In the genomic region with DNA sequence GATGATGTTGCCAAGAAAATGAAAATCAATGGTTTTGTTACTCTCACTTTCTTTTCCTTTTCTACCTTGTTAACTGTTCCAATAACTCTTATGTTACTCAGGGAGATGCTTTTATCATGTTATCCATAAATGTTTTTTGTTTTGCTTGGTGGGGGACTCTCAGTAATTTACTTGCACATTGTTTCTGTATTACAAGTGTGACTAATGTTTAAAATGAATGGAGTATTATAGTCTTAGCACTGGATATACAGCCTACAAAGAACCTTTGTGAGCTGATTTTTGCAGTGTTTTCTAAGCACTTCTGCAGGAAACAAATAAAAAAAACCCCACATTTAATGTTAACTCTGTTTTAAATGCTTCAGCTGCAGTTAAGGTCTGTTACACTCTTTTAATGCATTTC, we compare ENCODE assay signal across 21 cellular contexts. TPM values are rescaled to one million over a fixed set of nuclear protein-coding genes. Genes with fewer than 3 reads are reported as not detected.
A peak's percentile ranks its signal among the peaks of the same experiment; 100 is the strongest.
DNase-seq lines count a peak whose midpoint lies in the region; ATAC-seq and TF ChIP-seq lines count a peak whose summit lies in the region.
"Had no signal": no experiment of that assay in that cellular context is flagged by ENCODE, and none has a peak within 500 bp of the region (broad histone marks: within the 10 kb centered on the region; RNA-seq: fewer than 3 reads in every experiment).

No MANE protein-coding gene starts in this region.

- H3K27me3 ChIP-seq in SK-N-SH (ENCODE audit: insufficient read depth) (no peaks in the 10 kb centered on the region), sigmoid colon (no peaks in the 10 kb centered on the region)
- H3K27me3 ChIP-seq: BLaER1 had no signal

- no peak for ATAC-seq in SK-N-SH treated with all-trans-retinoic acid at 6 μM for 48 hours
- ATAC-seq: CD8-positive, alpha-beta T cell; GM23338; HCT116 had no signal

- TF ChIP-seq POLR2A in sigmoid colon (IDR thresholded peaks at IDR 0.05) = no peak

- DNase-seq in SK-N-SH (no peak), inferior parietal cortex (ENCODE audit: extremely low spot score) (peak; percentile 55), superior temporal gyrus (ENCODE audit: extremely low spot score) (peak; percentile 84), dedifferentiated amniotic fluid mesenchymal stem cell (ENCODE audit: extremely low spot score) (no peak), HuH-7.5 (ENCODE audit: low spot score) (no peak), sigmoid colon (no peak)
- DNase-seq: CD8-positive, alpha-beta T cell; DMS79; NCI-H1105 treated with DMSO at 0.1 percent for 48 hours; NCI-H1694 treated with DMSO at 0.1 percent for 48 hours; NCI-H2107; NCI-H226; NCI-H524 treated with DMSO at 0.1 percent for 48 hours; SHP77 had no signal

- peak overlapping the region in 1 of 5 experiments; percentile 6 for H3K4me3 Mint-ChIP-seq in brain
- H3K4me3 Mint-ChIP-seq: CD8-positive, alpha-beta T cell; GM23338; IgD-negative memory B cell had no signal

- H3K36me3 Mint-ChIP-seq in brain = peaks cover 15% of the 10 kb centered on the region

- H3K27ac Mint-ChIP-seq in brain = peak overlapping the region in 4 of 5 experiments; percentile 6 to 74 (median 16)
- H3K27ac Mint-ChIP-seq: CD8-positive, alpha-beta T cell; GM23338; IgD-negative memory B cell had no signal

- CTCF ChIA-PET in SK-N-SH (lab: Yijun Ruan, JAX) = interaction anchor here (0.9 to 1.5 kb wide), 2 partner anchors 140 to 241 kb away, joined by 3 to 4 read pairs; no protein-coding TSS in a partner anchor

- no peaks in the 10 kb centered on the region for H3K9me3 Mint-ChIP-seq in brain
- H3K9me3 Mint-ChIP-seq: CD8-positive, alpha-beta T cell; GM23338; IgD-negative memory B cell had no signal

- H2AFZ ChIP-seq in SK-N-SH (ENCODE audit: low read depth) = no peak overlapping the region
- H2AFZ ChIP-seq: GM23338 had no signal

- H4K20me1 ChIP-seq in SK-N-SH (ENCODE audit: insufficient read depth) = peaks cover 25% of the 10 kb centered on the region

- H3K27ac ChIP-seq in SK-N-SH (ENCODE audit: low read depth in 2 of 2, low read length in 1 of 2) = peak overlapping the region in 1 of 2 experiments; percentile 12; a peak in 1 of 4 replicates
- peak overlapping the region in 2 of 4 donors; percentile 16 to 34 for H3K27ac ChIP-seq in sigmoid colon
- H3K27ac ChIP-seq: 22Rv1, BLaER1 had no signal

- intact Hi-C loops in sigmoid colon (cut with DNase I) = no loop called here

- no peak for TF ChIP-seq RAD21 in SK-N-SH (IDR thresholded peaks at IDR 0.05; ENCODE audit: low read length)

- TF ChIP-seq EP300 in SK-N-SH (IDR thresholded peaks at IDR 0.05; ENCODE audit: borderline replicate concordance in 1 of 2, low read depth in 1 of 2, low read length in 1 of 2) (no peak), sigmoid colon (IDR thresholded peaks at IDR 0.05) (no peak)

- no peak for TF ChIP-seq CTCF in SK-N-SH (IDR thresholded peaks at IDR 0.05)
- no peak for TF ChIP-seq CTCF in brain (conservative IDR thresholded peaks at IDR 0.05)
- no peak for TF ChIP-seq CTCF in sigmoid colon (IDR thresholded peaks at IDR 0.05)

- H3K4me3 ChIP-seq in SK-N-SH (ENCODE audit: low read depth in 2 of 2, low read length in 1 of 2) = no peak overlapping the region
- no peak overlapping the region for H3K4me3 ChIP-seq in sigmoid colon
- H3K4me3 ChIP-seq: BLaER1, GM23338 had no signal

- H3K36me3 ChIP-seq in SK-N-SH (replicated peaks in 1 of 2; ENCODE audit: control insufficient read depth in 1 of 2, insufficient read depth in 2 of 2, low read length in 1 of 2) = no peaks in the 10 kb centered on the region
- H3K36me3 ChIP-seq in sigmoid colon = no peaks in the 10 kb centered on the region

- peaks cover 7% of the 10 kb centered on the region for H3F3A ChIP-seq in SK-N-SH (replicated peaks; ENCODE audit: insufficient read depth)

- peaks cover 23% of the 10 kb centered on the region for H3K4me1 Mint-ChIP-seq in brain

- H3K4me1 ChIP-seq in SK-N-SH (ENCODE audit: control insufficient read depth in 1 of 2, insufficient read depth in 2 of 2, low read depth in 1 of 2, low read length in 1 of 2) (peaks cover 0 to 11% of the 10 kb centered on the region in 2 experiments; a peak in 1 of 4 replicates), sigmoid colon (peaks cover 0 to 26% (median 19%) of the 10 kb centered on the region in 4 donors)
- H3K4me1 ChIP-seq: BLaER1 had no signal

- H3K27me3 Mint-ChIP-seq in brain = no peaks in the 10 kb centered on the region
- H3K27me3 Mint-ChIP-seq: IgD-negative memory B cell had no signal

- H3K9ac ChIP-seq in SK-N-SH = no peak overlapping the region
- H3K9ac ChIP-seq: BLaER1 had no signal

- POLR2A ChIA-PET in SK-N-SH (lab: Yijun Ruan, JAX) = no interaction called here

- no peaks in the 10 kb centered on the region for H3K9me2 ChIP-seq in SK-N-SH

- peaks cover 100% of the 10 kb centered on the region for H3K79me2 ChIP-seq in SK-N-SH (ENCODE audit: insufficient read depth)

- H3K4me2 ChIP-seq in SK-N-SH = peak overlapping the region; percentile 9; the same call in 1 of the 2 replicates
- H3K4me2 ChIP-seq: BLaER1, GM23338 had no signal

- H3K9me3 ChIP-seq in SK-N-SH (no peaks in the 10 kb centered on the region), sigmoid colon (no peaks in the 10 kb centered on the region)
- H3K9me3 ChIP-seq: BLaER1 had no signal

TF ChIP-seq in SK-N-SH, 30 proteins besides CTCF, POLR2A, EP300 and RAD21 (continues in another document):
- no peak for TF ChIP-seq MXI1 (IDR thresholded peaks at IDR 0.05; ENCODE audit: low read depth, low read length)
- TF ChIP-seq MEF2A (IDR thresholded peaks at IDR 0.05; ENCODE audit: borderline replicate concordance, low read depth) = no peak
- TF ChIP-seq EZH2phosphoT487 (IDR thresholded peaks at IDR 0.05; ENCODE audit: borderline replicate concordance, low read depth) = no peak
- no peak for TF ChIP-seq NFIC (IDR thresholded peaks at IDR 0.05; ENCODE audit: borderline replicate concordance)
- TF ChIP-seq RXRA (IDR thresholded peaks at IDR 0.05; ENCODE audit: borderline replicate concordance, low read depth) = no peak
- no peak for TF ChIP-seq FOXJ3 (CRISPR knock-in tag; IDR thresholded peaks at IDR 0.05)
- TF ChIP-seq, protein P1, sequence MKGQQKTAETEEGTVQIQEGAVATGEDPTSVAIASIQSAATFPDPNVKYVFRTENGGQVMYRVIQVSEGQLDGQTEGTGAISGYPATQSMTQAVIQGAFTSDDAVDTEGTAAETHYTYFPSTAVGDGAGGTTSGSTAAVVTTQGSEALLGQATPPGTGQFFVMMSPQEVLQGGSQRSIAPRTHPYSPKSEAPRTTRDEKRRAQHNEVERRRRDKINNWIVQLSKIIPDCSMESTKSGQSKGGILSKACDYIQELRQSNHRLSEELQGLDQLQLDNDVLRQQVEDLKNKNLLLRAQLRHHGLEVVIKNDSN (IDR thresholded peaks at IDR 0.05; ENCODE audit: borderline replicate concordance, low read depth) = no peak
- no peak for TF ChIP-seq YY1 (IDR thresholded peaks at IDR 0.05; ENCODE audit: low read depth)
- TF ChIP-seq GABPA (IDR thresholded peaks at IDR 0.05; ENCODE audit: low read depth) = no peak
- no peak for TF ChIP-seq TEAD4 (IDR thresholded peaks at IDR 0.05; ENCODE audit: borderline replicate concordance, insufficient read depth)
- no peak for TF ChIP-seq NRF1 (IDR thresholded peaks at IDR 0.05; ENCODE audit: low read depth, low read length)

TF ChIP-seq in SK-N-SH treated with all-trans-retinoic acid at 6 μM for 48 hours, 23 proteins besides CTCF, POLR2A, EP300 and RAD21 (continues in another document):
- TF ChIP-seq TCF4 (CRISPR knock-in tag; IDR thresholded peaks at IDR 0.05; ENCODE audit: borderline replicate concordance) (no peak), GLIS3 (CRISPR knock-in tag; IDR thresholded peaks at IDR 0.05) (no peak), PPARA (CRISPR knock-in tag; IDR thresholded peaks at IDR 0.05; ENCODE audit: borderline replicate concordance) (no peak), ZFP30 (CRISPR knock-in tag; IDR thresholded peaks at IDR 0.05) (no peak), CSDC2 (CRISPR knock-in tag; IDR thresholded peaks at IDR 0.05) (no peak), ZNF565 (CRISPR knock-in tag; conservative IDR thresholded peaks at IDR 0.05; ENCODE audit: low read depth) (no peak)
- TF ChIP-seq, protein P2, sequence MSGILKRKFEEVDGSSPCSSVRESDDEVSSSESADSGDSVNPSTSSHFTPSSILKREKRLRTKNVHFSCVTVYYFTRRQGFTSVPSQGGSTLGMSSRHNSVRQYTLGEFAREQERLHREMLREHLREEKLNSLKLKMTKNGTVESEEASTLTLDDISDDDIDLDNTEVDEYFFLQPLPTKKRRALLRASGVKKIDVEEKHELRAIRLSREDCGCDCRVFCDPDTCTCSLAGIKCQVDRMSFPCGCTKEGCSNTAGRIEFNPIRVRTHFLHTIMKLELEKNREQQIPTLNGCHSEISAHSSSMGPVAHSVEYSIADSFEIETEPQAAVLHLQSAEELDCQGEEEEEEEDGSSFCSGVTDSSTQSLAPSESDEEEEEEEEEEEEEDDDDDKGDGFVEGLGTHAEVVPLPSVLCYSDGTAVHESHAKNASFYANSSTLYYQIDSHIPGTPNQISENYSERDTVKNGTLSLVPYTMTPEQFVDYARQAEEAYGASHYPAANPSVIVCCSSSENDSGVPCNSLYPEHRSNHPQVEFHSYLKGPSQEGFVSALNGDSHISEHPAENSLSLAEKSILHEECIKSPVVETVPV (CRISPR knock-in tag; IDR thresholded peaks at IDR 0.05) = no peak

RNA-seq across cellular contexts. Expression of a gene that starts 12.1 kb away (rescaled TPM):
- polyA plus RNA-seq in SK-N-SH (2012; rRNA removed) = 169 and 338 TPM in 2 replicates
- polyA plus RNA-seq in SK-N-SH (2012; cell fraction: cytosol; rRNA removed) = 92.0 and 104 TPM in 2 replicates
- polyA plus RNA-seq in SK-N-SH (2012; cell fraction: nucleus; rRNA removed) = 660 and 1,365 TPM in 2 replicates
- 34.0 TPM for polyA plus RNA-seq in brain (ENCODE audit: insufficient read depth, low read depth, low replicate concordance)
- total RNA-seq in sigmoid colon = 100 to 1,000 TPM in 3 of 4 donors, 10 to 100 TPM in 1; 92.7 to 247 (median 139) TPM
- 100 to 1,000 TPM in 1 of 3 donors, 10 to 100 TPM in 2; 26.1 to 132 (median 35.4) TPM for polyA plus RNA-seq in sigmoid colon

RNA-seq across cellular contexts. Expression of a gene that starts 12.3 kb away (rescaled TPM):
- polyA plus RNA-seq in SK-N-SH (2012; rRNA removed) (101 and 140 TPM in 2 replicates), brain (ENCODE audit: insufficient read depth, low read depth, low replicate concordance) (13.9 TPM), sigmoid colon (10 to 100 TPM in 2 of 3 donors, 1 to 10 TPM in 1; 9.0 to 38.2 (median 16.2) TPM)
- 135 and 161 TPM in 2 replicates for polyA plus RNA-seq in SK-N-SH (2012; cell fraction: cytosol; rRNA removed)
- 53.0 and 94.5 TPM in 2 replicates for polyA plus RNA-seq in SK-N-SH (2012; cell fraction: nucleus; rRNA removed)
- 10 to 100 TPM; 21.8 to 36.2 (median 24.1) TPM for total RNA-seq in sigmoid colon

Comparison
In these comparisons a context has a peak if more than half of its experiments do, and no peak if none do; other contexts are left out.
1. DNase-seq: peak in inferior parietal cortex (single experiment) and superior temporal gyrus (single experiment); none in SK-N-SH (single experiment), dedifferentiated amniotic fluid mesenchymal stem cell (single experiment), HuH-7.5 (single experiment) and sigmoid colon (single experiment).